Comparison of ENCODE assay signal across 9 cellular contexts in the genomic region with DNA sequence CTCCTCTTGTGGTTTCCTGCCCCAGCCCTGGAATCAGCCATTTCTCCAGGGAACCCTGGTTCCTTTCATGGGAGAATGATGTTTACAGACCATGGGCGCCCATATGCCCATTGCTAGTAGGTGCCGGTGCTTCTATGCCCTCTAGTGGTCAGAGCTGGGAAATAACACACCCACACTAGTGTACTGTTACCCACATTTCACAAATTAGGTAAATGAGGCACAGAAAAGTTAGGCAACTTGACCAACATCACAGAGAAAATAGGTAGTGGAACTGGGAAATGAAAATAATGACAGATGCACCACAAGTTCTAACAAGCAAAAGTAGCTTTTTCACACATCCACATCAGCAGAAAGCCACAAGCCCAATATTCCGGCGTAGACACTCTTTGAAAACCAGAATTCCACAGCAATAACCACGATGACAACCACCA. TPM values are rescaled to one million over a fixed set of nuclear protein-coding genes. Genes with fewer than 3 reads are reported as not detected.
A peak's percentile ranks its signal among the peaks of the same experiment; 100 is the strongest.
DNase-seq lines count a peak whose midpoint lies in the region; ATAC-seq and TF ChIP-seq lines count a peak whose summit lies in the region.
"Had no signal": no experiment of that assay in that cellular context is flagged by ENCODE, and none has a peak within 500 bp of the region (broad histone marks: within the 10 kb centered on the region; RNA-seq: fewer than 3 reads in every experiment).

No MANE protein-coding gene starts in this region.

- H3K27ac Mint-ChIP-seq in activated T-helper 17 cell treated with anti-CD3 and anti-CD28 coated beads, Interleukin-2, amount 50 U/mL, for 72 hours: no peak overlapping the region
- H3K27ac Mint-ChIP-seq: T-helper 1 cell treated with Interleukin-12 subunit alpha and Interleukin-12 subunit beta and Interleukin-4 antibody, amounts not matched to agents 30 μg/mL and 1 μg/mL, for 36 hours had no signal

- no peaks in the 10 kb centered on the region for H3K9me3 Mint-ChIP-seq in activated T-helper 17 cell treated with anti-CD3 and anti-CD28 coated beads, Interleukin-2, amount 50 U/mL, for 72 hours
- H3K9me3 Mint-ChIP-seq: T-helper 1 cell treated with Interleukin-12 subunit alpha and Interleukin-12 subunit beta and Interleukin-4 antibody, amounts not matched to agents 30 μg/mL and 1 μg/mL, for 36 hours had no signal

- no peak overlapping the region for H3K9ac ChIP-seq in Karpas-422 (ENCODE audit: low read length)

- peak; percentile 91 for ATAC-seq in activated T-helper 17 cell treated with anti-CD3 and anti-CD28 coated beads, Interleukin-2, amount 50 U/mL, for 72 hours (replicated peaks)
- ATAC-seq in Right ventricle myocardium superior (ENCODE audit: poor library complexity): peak; percentile 79
- no peak for ATAC-seq in GM19328 (IDR thresholded peaks at IDR 0.05; ENCODE audit: unreplicated experiment)

- no peaks in the 10 kb centered on the region for H3K9me2 ChIP-seq in Karpas-422 (replicated peaks; ENCODE audit: insufficient read depth, low read length)

- intact Hi-C loops in Right ventricle myocardium superior (cut with DNase I) (no loop called here), sigmoid colon (cut with DNase I) (no loop called here)

- TF ChIP-seq POLR2A in sigmoid colon (IDR thresholded peaks at IDR 0.05): no peak

- TF ChIP-seq EP300 in sigmoid colon (IDR thresholded peaks at IDR 0.05): no peak

- H3K9me3 ChIP-seq in Karpas-422 (ENCODE audit: low read length): no peaks in the 10 kb centered on the region
- H3K9me3 ChIP-seq in sigmoid colon: no peaks in the 10 kb centered on the region

- peaks cover 7% of the 10 kb centered on the region for H3K4me1 ChIP-seq in Karpas-422 (ENCODE audit: low read length)
- no peaks in the 10 kb centered on the region for H3K4me1 ChIP-seq in sigmoid colon

- H3K27ac ChIP-seq in Karpas-422 (ENCODE audit: low read length) (no peak overlapping the region), sigmoid colon (no peak overlapping the region)

- no peaks in the 10 kb centered on the region for H3K36me3 Mint-ChIP-seq in activated T-helper 17 cell treated with anti-CD3 and anti-CD28 coated beads, Interleukin-2, amount 50 U/mL, for 72 hours (ENCODE audit: low read depth)

- TF ChIP-seq CTCF in sigmoid colon (IDR thresholded peaks at IDR 0.05): peak; percentile 9 to 75 (median 66)

- H3K4me1 Mint-ChIP-seq in activated T-helper 17 cell treated with anti-CD3 and anti-CD28 coated beads, Interleukin-2, amount 50 U/mL, for 72 hours: peaks cover 10% of the 10 kb centered on the region

- H4K20me1 ChIP-seq in Karpas-422 (ENCODE audit: insufficient read depth, low read depth, low read length): no peaks in the 10 kb centered on the region

- H3K27me3 Mint-ChIP-seq in activated T-helper 17 cell treated with anti-CD3 and anti-CD28 coated beads, Interleukin-2, amount 50 U/mL, for 72 hours: peaks cover 25% of the 10 kb centered on the region

- no peaks in the 10 kb centered on the region for H3K79me2 ChIP-seq in Karpas-422 (ENCODE audit: low read length)

- 38 to 43% methylated on average over 5 of the region's 5 CpGs for WGBS in sigmoid colon, 2 donors

- no peak overlapping the region for H3K4me2 ChIP-seq in Karpas-422 (ENCODE audit: low read depth, low read length, poor library complexity, severe bottlenecking)

- no peak overlapping the region for H3K4me3 Mint-ChIP-seq in activated T-helper 17 cell treated with anti-CD3 and anti-CD28 coated beads, Interleukin-2, amount 50 U/mL, for 72 hours
- H3K4me3 Mint-ChIP-seq: T-helper 1 cell treated with Interleukin-12 subunit alpha and Interleukin-12 subunit beta and Interleukin-4 antibody, amounts not matched to agents 30 μg/mL and 1 μg/mL, for 36 hours had no signal

- DNase-seq in DMS53 treated with DMSO at 0.1 percent for 48 hours (lab: John Stamatoyannopoulos, UW; ENCODE audit: unreplicated experiment) (peak; percentile 35), Karpas-422 (peak; percentile 86), OCI-M2 (lab: John Stamatoyannopoulos, UW; ENCODE audit: unreplicated experiment) (peak; percentile 3), Right ventricle myocardium superior (no peak), sigmoid colon (no peak), ecto neural progenitor cell (ENCODE audit: low spot score) (no peak)

- H3K36me3 ChIP-seq in Karpas-422 (ENCODE audit: insufficient read depth, low read length) (no peaks in the 10 kb centered on the region), sigmoid colon (no peaks in the 10 kb centered on the region)

- H3K27me3 ChIP-seq in Karpas-422 (ENCODE audit: low read length) (no peaks in the 10 kb centered on the region), sigmoid colon (peaks cover 0 to 30% (median 4%) of the 10 kb centered on the region in 3 donors)

- H2AFZ ChIP-seq in Karpas-422 (ENCODE audit: low read length): no peak overlapping the region

- H3K4me3 ChIP-seq in Karpas-422 (ENCODE audit: low read length): no peak overlapping the region
- no peak overlapping the region for H3K4me3 ChIP-seq in sigmoid colon

RNA-seq across cellular contexts. Expression of a gene that starts 1.3 kb away (rescaled TPM):
- total RNA-seq in Karpas-422 (2014; rRNA removed; shearing (Covaris generic); ENCODE audit: low replicate concordance): not detected in 2 replicates
- total RNA-seq in activated T-helper 17 cell treated with anti-CD3 and anti-CD28 coated beads, Interleukin-2, amount 50 U/mL, for 72 hours: not detected
- total RNA-seq in Right ventricle myocardium superior (not detected), sigmoid colon (not detected)
- polyA plus RNA-seq in sigmoid colon: 1 to 10 TPM in 1 of 3 donors, not detected in 2; 2.3 TPM

RNA-seq across cellular contexts. Expression of a gene that starts 39.7 kb away (rescaled TPM):
- total RNA-seq in Karpas-422 (2014; rRNA removed; shearing (Covaris generic); ENCODE audit: low replicate concordance): not detected in 2 replicates
- total RNA-seq in activated T-helper 17 cell treated with anti-CD3 and anti-CD28 coated beads, Interleukin-2, amount 50 U/mL, for 72 hours: not detected
- total RNA-seq in Right ventricle myocardium superior: not detected
- under 1 TPM in 3 of 4 donors, not detected in 1; 0.27 to 0.71 (median 0.28) TPM for total RNA-seq in sigmoid colon
- 100 to 1,000 TPM in 2 of 3 donors, 10 to 100 TPM in 1; 35.4 to 516 (median 161) TPM for polyA plus RNA-seq in sigmoid colon

RNA-seq across cellular contexts. Expression of a gene that starts 49.4 kb away (rescaled TPM):
- total RNA-seq in Karpas-422 (2014; rRNA removed; shearing (Covaris generic); ENCODE audit: low replicate concordance): not detected in 2 replicates
- total RNA-seq in activated T-helper 17 cell treated with anti-CD3 and anti-CD28 coated beads, Interleukin-2, amount 50 U/mL, for 72 hours: not detected
- total RNA-seq in Right ventricle myocardium superior (not detected), sigmoid colon (not detected)
- under 1 TPM in 1 of 3 donors, not detected in 2; 0.60 TPM for polyA plus RNA-seq in sigmoid colon

RNA-seq across cellular contexts. Expression of a gene that starts 49.8 kb away (rescaled TPM):
- not detected in 2 replicates for total RNA-seq in Karpas-422 (2014; rRNA removed; shearing (Covaris generic); ENCODE audit: low replicate concordance)
- total RNA-seq in activated T-helper 17 cell treated with anti-CD3 and anti-CD28 coated beads, Interleukin-2, amount 50 U/mL, for 72 hours: not detected
- total RNA-seq in Right ventricle myocardium superior (not detected), sigmoid colon (not detected)
- polyA plus RNA-seq in sigmoid colon: not detected

Comparison
In these comparisons a context has a peak if more than half of its experiments do, and no peak if none do; other contexts are left out.
1. DNase-seq: peak in DMS53 treated with DMSO at 0.1 percent for 48 hours (single experiment), Karpas-422 (single experiment) and OCI-M2 (single experiment); none in Right ventricle myocardium superior (single experiment), sigmoid colon (single experiment) and ecto neural progenitor cell (single experiment).